Comparison of ENCODE assay signal across 9 cellular contexts in the genomic region with DNA sequence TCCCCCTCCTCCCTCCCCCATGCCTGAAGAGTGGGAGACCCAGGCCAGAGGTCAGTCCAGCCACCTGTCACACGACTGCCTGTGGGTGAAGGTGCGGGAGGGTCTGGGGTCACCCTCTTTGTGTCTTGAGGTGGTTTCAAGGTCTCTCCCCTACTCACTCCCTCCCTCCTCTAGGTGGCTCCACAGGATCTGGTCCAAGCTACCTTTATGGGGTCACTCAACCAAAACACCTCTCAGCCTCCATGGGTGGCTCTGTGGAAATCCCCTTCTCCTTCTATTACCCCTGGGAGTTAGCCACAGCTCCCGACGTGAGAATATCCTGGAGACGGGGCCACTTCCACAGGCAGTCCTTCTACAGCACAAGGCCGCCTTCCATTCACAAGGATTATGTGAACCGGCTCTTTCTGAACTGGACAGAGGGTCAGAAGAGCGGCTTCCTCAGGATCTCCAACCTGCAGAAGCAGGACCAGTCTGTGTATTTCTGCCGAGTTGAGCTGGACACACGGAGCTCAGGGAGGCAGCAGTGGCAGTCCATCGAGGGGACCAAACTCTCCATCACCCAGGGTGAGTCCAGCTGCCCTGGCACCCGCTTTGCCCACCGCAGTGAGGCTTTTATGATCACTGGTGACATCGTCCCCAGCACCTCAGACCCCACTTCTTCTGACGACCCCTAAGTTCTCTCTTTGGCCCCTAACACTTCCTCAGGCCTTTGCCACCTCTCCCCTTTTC. TPM values are rescaled to one million over a fixed set of nuclear protein-coding genes. Genes with fewer than 3 reads are reported as not detected.
DNase-seq lines count a peak whose midpoint lies in the region; ATAC-seq and TF ChIP-seq lines count a peak whose summit lies in the region.
"Not testable (repeated sequence)": the region's sequence is repeated elsewhere in the genome, so short reads cannot be mapped to it uniquely, and the experiment has no call there.
"Had no signal": no experiment of that assay in that cellular context is flagged by ENCODE, and none has a peak within 500 bp of the region (broad histone marks: within the 10 kb centered on the region; RNA-seq: fewer than 3 reads in every experiment).

No MANE protein-coding gene starts in this region.

- H3K4me3 ChIP-seq in GM12875 (ENCODE audit: low read depth, low read length), result not testable (repeated sequence)
- peak overlapping the region in 1 of 2 donors; percentile 47 for H3K4me3 ChIP-seq in left lung

- not testable (repeated sequence) for H3K9me3 Mint-ChIP-seq in activated T-cell treated with anti-CD3 and anti-CD28 coated beads, Interleukin-2, amount 50 U/mL, for 24 hours; endothelial cell (ENCODE audit: unreplicated experiment)

- DNase-seq in ACHN (peak; percentile 51), NOMO-1 treated with DMSO at 0.1 percent for 48 hours (lab: John Stamatoyannopoulos, UW; ENCODE audit: unreplicated experiment) (peak; percentile 27), left lung (peak in 1 of 2 donors; percentile 32)
- DNase-seq in activated T-cell treated with anti-CD3 and anti-CD28 coated beads, Interleukin-2, amount 50 U/mL, for 24 hours; endothelial cell (ENCODE audit: low spot score); sciatic nerve (ENCODE audit: low spot score): not testable (repeated sequence)

- TF ChIP-seq CTCF in GM12875 (IDR thresholded peaks at IDR 0.05; ENCODE audit: borderline replicate concordance, insufficient read depth, low read depth, low read length), result peak; percentile 56
- not testable (repeated sequence) for TF ChIP-seq CTCF in endothelial cell (IDR thresholded peaks at IDR 0.05; ENCODE audit: unreplicated experiment); left lung (IDR thresholded peaks at IDR 0.05)

- H3K27ac Mint-ChIP-seq in activated T-cell treated with anti-CD3 and anti-CD28 coated beads, Interleukin-2, amount 50 U/mL, for 24 hours, result peak overlapping the region; percentile 10
- peak overlapping the region; percentile 13 for H3K27ac Mint-ChIP-seq in endothelial cell (ENCODE audit: unreplicated experiment)

- ATAC-seq in HG02610 (IDR thresholded peaks at IDR 0.05; ENCODE audit: unreplicated experiment) (peak; percentile 50), sciatic nerve (peak; percentile 18)
- ATAC-seq in left lung, result not testable (repeated sequence)

- H3K4me1 Mint-ChIP-seq in activated T-cell treated with anti-CD3 and anti-CD28 coated beads, Interleukin-2, amount 50 U/mL, for 24 hours (ENCODE audit: low read depth), result peaks cover 24% of the 10 kb centered on the region
- H3K4me1 Mint-ChIP-seq in endothelial cell (ENCODE audit: unreplicated experiment), result peaks cover 12% of the 10 kb centered on the region

- not testable (repeated sequence) for H3K27me3 Mint-ChIP-seq in activated T-cell treated with anti-CD3 and anti-CD28 coated beads, Interleukin-2, amount 50 U/mL, for 24 hours; endothelial cell (ENCODE audit: unreplicated experiment)

- H3K36me3 ChIP-seq in left lung, result not testable (repeated sequence)

- intact Hi-C loops in left lung (cut with DNase I); sciatic nerve (cut with DNase I): not testable (repeated sequence)

- in situ Hi-C loops in ACHN (cut with HindIII; ENCODE audit: low pct_ligation_motif_present, low pct_unique_long_range_greater_than_20kb, low sequenced_read_pairs), result not testable (repeated sequence)

- peaks cover 0 to 75% of the 10 kb centered on the region in 2 donors for H3K4me1 ChIP-seq in left lung

- H3K27ac ChIP-seq in left lung, result peak overlapping the region; percentile 75 to 94

- H3K36me3 Mint-ChIP-seq in activated T-cell treated with anti-CD3 and anti-CD28 coated beads, Interleukin-2, amount 50 U/mL, for 24 hours (ENCODE audit: low read depth); endothelial cell (ENCODE audit: low read depth, unreplicated experiment): not testable (repeated sequence)

- not testable (repeated sequence) for H3K27me3 ChIP-seq in left lung

- H3K4me3 Mint-ChIP-seq in activated T-cell treated with anti-CD3 and anti-CD28 coated beads, Interleukin-2, amount 50 U/mL, for 24 hours; endothelial cell (ENCODE audit: unreplicated experiment): not testable (repeated sequence)

- H3K9me3 ChIP-seq in left lung, result not testable (repeated sequence)

RNA-seq across cellular contexts. Expression of gene PILRA, which starts 0.7 kb away (rescaled TPM):
- total RNA-seq in endothelial cell (ENCODE audit: unreplicated experiment) (4.2 TPM), left lung (10 to 100 TPM; 20.6 to 52.3 TPM), sciatic nerve (14.6 TPM)
- total RNA-seq: A172 had no signal

RNA-seq across cellular contexts. Expression of gene PILRB, which starts 16.1 kb away (rescaled TPM):
- total RNA-seq in endothelial cell (ENCODE audit: unreplicated experiment) (40.1 TPM), left lung (10 to 100 TPM; 24.0 to 29.9 TPM), sciatic nerve (46.3 TPM)

RNA-seq across cellular contexts. Expression of gene ZCWPW1, which starts 54.5 kb away (rescaled TPM):
- 2.2 TPM for total RNA-seq in endothelial cell (ENCODE audit: unreplicated experiment)
- total RNA-seq in left lung, result 1 to 10 TPM; 2.9 to 4.1 TPM
- total RNA-seq in sciatic nerve, result 8.0 TPM

RNA-seq across cellular contexts. Expression of gene MEPCE, which starts 55.6 kb away (rescaled TPM):
- total RNA-seq in endothelial cell (ENCODE audit: unreplicated experiment) (30.5 TPM), left lung (10 to 100 TPM; 25.0 to 33.0 TPM), sciatic nerve (37.0 TPM)
